In the genomic region with DNA sequence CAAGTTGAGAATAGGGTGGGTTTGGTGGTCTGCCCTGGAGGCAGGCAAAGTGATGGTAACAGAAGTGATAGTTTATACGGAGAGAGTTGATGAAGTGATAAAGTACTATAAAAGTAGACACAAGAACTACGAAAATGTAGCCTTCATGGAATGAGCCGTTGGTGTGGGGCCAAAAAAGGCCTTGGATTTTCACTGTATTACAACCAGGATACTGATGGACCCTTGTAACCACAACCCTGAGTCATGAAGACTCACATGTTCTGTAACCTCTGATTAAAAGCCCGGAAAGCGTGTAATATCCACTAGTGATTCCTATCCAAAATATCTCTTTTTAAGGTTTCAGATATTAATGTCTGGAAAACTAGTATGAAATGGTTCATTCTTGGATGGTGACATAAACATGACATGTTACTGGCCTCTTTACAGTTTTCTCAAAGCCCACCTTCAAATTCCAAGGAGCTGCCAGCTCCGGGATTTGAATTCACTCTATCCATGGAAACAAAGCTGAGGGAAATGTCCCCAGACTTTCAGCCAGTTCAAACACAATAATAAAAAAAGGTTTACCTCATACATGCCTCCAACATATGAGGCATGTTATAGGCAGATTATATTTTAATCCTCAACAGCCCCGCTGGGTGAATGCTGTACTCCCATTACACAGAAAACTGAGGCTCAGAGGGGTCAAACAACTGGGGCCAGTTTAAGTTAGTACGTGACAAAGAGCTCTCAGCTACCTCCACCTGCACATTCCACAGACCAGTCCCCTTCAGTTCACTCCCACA, we compare ENCODE assay signal across 9 cellular contexts. TPM values are rescaled to one million over a fixed set of nuclear protein-coding genes. Genes with fewer than 3 reads are reported as not detected.
A peak's percentile ranks its signal among the peaks of the same experiment; 100 is the strongest.
DNase-seq lines count a peak whose midpoint lies in the region; ATAC-seq, FAIRE-seq and TF ChIP-seq lines count a peak whose summit lies in the region.
"Had no signal": no experiment of that assay in that cellular context is flagged by ENCODE, and none has a peak within 500 bp of the region (broad histone marks: within the 10 kb centered on the region; RNA-seq: fewer than 3 reads in every experiment).

No MANE protein-coding gene starts in this region.

- TF ChIP-seq RAD21 in HepG2 (CRISPR knock-in tag; IDR thresholded peaks at IDR 0.05) = no peak

- no peak for TF ChIP-seq EP300 in HepG2 (IDR thresholded peaks at IDR 0.05; ENCODE audit: low read depth in 2 of 2, low read length in 2 of 2)
- TF ChIP-seq EP300 in HepG2 (CRISPR knock-in tag; IDR thresholded peaks at IDR 0.05; ENCODE audit: borderline replicate concordance) = no peak
- no peak for TF ChIP-seq EP300 in gastroesophageal sphincter (IDR thresholded peaks at IDR 0.05)

- no peak overlapping the region for H2AFZ ChIP-seq in HepG2 (ENCODE audit: low read length)

- TF ChIP-seq CTCF in HepG2 (CRISPR knock-in tag; IDR thresholded peaks at IDR 0.05) = no peak
- no peak for TF ChIP-seq CTCF in right lobe of liver (IDR thresholded peaks at IDR 0.05)
- TF ChIP-seq CTCF in gastroesophageal sphincter (IDR thresholded peaks at IDR 0.05) = no peak

- 95% methylated on average over 8 of the region's 8 CpGs for WGBS in HepG2 (ENCODE audit: low lambda C conversion rate)
- WGBS in right lobe of liver (ENCODE audit: insufficient coverage, low coverage, low lambda C conversion rate, missing lambda C conversion rate) = 88% methylated on average over 8 of the region's 8 CpGs
- WGBS in gastroesophageal sphincter (ENCODE audit: low coverage in 1 of 2), 2 donors = 54 to 59% methylated on average over 6 to 7 of the region's 8 CpGs

- H3K27me3 ChIP-seq in HepG2 (ENCODE audit: control insufficient read depth in 1 of 2, insufficient read depth in 2 of 2, low read length in 2 of 2) (peaks cover 2 to 6% of the 10 kb centered on the region in 2 experiments; a peak in 2 of 5 replicates), right lobe of liver (no peaks in the 10 kb centered on the region), gastroesophageal sphincter (no peaks in the 10 kb centered on the region)

- H3K4me3 ChIP-seq in HepG2 (replicated peaks in 1 of 3; ENCODE audit: insufficient read depth in 1 of 3, low read depth in 2 of 3, low read length in 3 of 3) = peak overlapping the region in 1 of 3 experiments; percentile 82; a peak in 1 of 6 replicates
- no peak overlapping the region for H3K4me3 ChIP-seq in right lobe of liver
- H3K4me3 ChIP-seq in gastroesophageal sphincter = no peak overlapping the region

- in situ Hi-C loops in HepG2 (cut with HindIII; ENCODE audit: extremely low pct_ligation_motif_present, low pct_unique_long_range_greater_than_20kb) = loop anchor here (10.0 kb wide), 1 partner anchor 117 kb away; no protein-coding TSS in a partner anchor

- H4K20me1 ChIP-seq in HepG2 (ENCODE audit: insufficient read depth, low read length) = no peaks in the 10 kb centered on the region

- BruUV-seq in HepG2 (replicated peaks; lab: Mats Ljungman, UMichigan) = no TSS peak

- 0 out of 2 replicates have a peak overlapping the region, but pooled peaks have one; percentile 68 for H3K9ac ChIP-seq in HepG2 (ENCODE audit: insufficient read depth, low read depth, low read length)

- peaks cover 82% of the 10 kb centered on the region for H3K4me1 ChIP-seq in HepG2 (ENCODE audit: insufficient read depth, low read length)
- peaks cover 0 to 27% (median 4%) of the 10 kb centered on the region in 4 donors for H3K4me1 ChIP-seq in right lobe of liver
- peaks cover 0 to 54% (median 34%) of the 10 kb centered on the region in 3 donors for H3K4me1 ChIP-seq in gastroesophageal sphincter

- H3K4me1 Mint-ChIP-seq in activated T-helper 1 cell treated with anti-CD3 and anti-CD28 coated beads, Interleukin-12 subunit alpha, Interleukin-12 subunit beta, Interleukin-2, Interleukin-4 antibody, amounts not matched to agents 30 ng/mL and 10 ng/mL and 1 ng/mL, durations not matched to agents 14 hours and 24 hours and 36 hours (ENCODE audit: low read depth) = peaks cover 31% of the 10 kb centered on the region

- H3K4me2 ChIP-seq in HepG2 (ENCODE audit: low read depth, low read length) = peak overlapping the region; percentile 95

- H3K9me3 ChIP-seq in HepG2 (ENCODE audit: low read length) (no peaks in the 10 kb centered on the region), right lobe of liver (no peaks in the 10 kb centered on the region), gastroesophageal sphincter (no peaks in the 10 kb centered on the region)

- DNase-seq in HepG2 (ENCODE audit: low spot score) (no peak), right lobe of liver (no peak), hypothalamus (lab: John Stamatoyannopoulos, UW) (no peak), NCI-H1105 (lab: John Stamatoyannopoulos, UW) (no peak)
- DNase-seq in activated T-helper 1 cell treated with anti-CD3 and anti-CD28 coated beads, Interleukin-12 subunit alpha, Interleukin-12 subunit beta, Interleukin-2, Interleukin-4 antibody, amounts not matched to agents 30 ng/mL and 10 ng/mL and 1 ng/mL, durations not matched to agents 14 hours and 24 hours and 36 hours (ENCODE audit: low spot score) = no peak
- no peak for DNase-seq in stimulated activated CD4-positive, alpha-beta T cell treated with anti-CD3 and anti-CD28 coated beads, Interleukin-2, amount 100 ng/mL, for 24 hours
- no peak for DNase-seq in stimulated activated CD4-positive, alpha-beta T cell treated with anti-CD3 and anti-CD28 coated beads, Interleukin-1b, Interleukin-23, amount 100 ng/mL, for 48 hours
- DNase-seq: NCI-H2171 treated with DMSO at 0.1 percent for 48 hours had no signal

- no peaks in the 10 kb centered on the region for H3K79me2 ChIP-seq in HepG2 (ENCODE audit: insufficient read depth, low read length)

- H3K36me3 ChIP-seq in HepG2 (replicated peaks in 1 of 2; ENCODE audit: control insufficient read depth in 1 of 2, insufficient read depth in 2 of 2, low read length in 2 of 2) = no peaks in the 10 kb centered on the region
- H3K36me3 ChIP-seq in right lobe of liver = no peaks in the 10 kb centered on the region
- H3K36me3 ChIP-seq in gastroesophageal sphincter = no peaks in the 10 kb centered on the region

- ATAC-seq in HepG2 (no peak), right lobe of liver (no peak), gastroesophageal sphincter (no peak)

- H3K27me3 Mint-ChIP-seq in activated T-helper 1 cell treated with anti-CD3 and anti-CD28 coated beads, Interleukin-12 subunit alpha, Interleukin-12 subunit beta, Interleukin-2, Interleukin-4 antibody, amounts not matched to agents 30 ng/mL and 10 ng/mL and 1 ng/mL, durations not matched to agents 14 hours and 24 hours and 36 hours (ENCODE audit: insufficient read depth) = peaks cover 12% of the 10 kb centered on the region

- CTCF ChIA-PET in HepG2 (lab: Yijun Ruan, JAX; ENCODE audit: low intra/inter-chr PET ratio, low total read pairs) = no interaction called here

- peak overlapping the region; percentile 53 for H3K27ac Mint-ChIP-seq in activated T-helper 1 cell treated with anti-CD3 and anti-CD28 coated beads, Interleukin-12 subunit alpha, Interleukin-12 subunit beta, Interleukin-2, Interleukin-4 antibody, amounts not matched to agents 30 ng/mL and 10 ng/mL and 1 ng/mL, durations not matched to agents 14 hours and 24 hours and 36 hours

- H3K36me3 Mint-ChIP-seq in activated T-helper 1 cell treated with anti-CD3 and anti-CD28 coated beads, Interleukin-12 subunit alpha, Interleukin-12 subunit beta, Interleukin-2, Interleukin-4 antibody, amounts not matched to agents 30 ng/mL and 10 ng/mL and 1 ng/mL, durations not matched to agents 14 hours and 24 hours and 36 hours (ENCODE audit: low read depth) = peaks cover 2% of the 10 kb centered on the region

- H3K4me3 Mint-ChIP-seq in activated T-helper 1 cell treated with anti-CD3 and anti-CD28 coated beads, Interleukin-12 subunit alpha, Interleukin-12 subunit beta, Interleukin-2, Interleukin-4 antibody, amounts not matched to agents 30 ng/mL and 10 ng/mL and 1 ng/mL, durations not matched to agents 14 hours and 24 hours and 36 hours = peak overlapping the region; percentile 61

- FAIRE-seq in HepG2 (lab: Jason Lieb, UNC) = no peak

- intact Hi-C loops in HepG2 (cut with micrococcal nuclease; ENCODE audit: unreplicated experiment) (loop anchor here (5.0 kb wide), 1 partner anchor 70 kb away; no protein-coding TSS in a partner anchor), right lobe of liver (cut with DNase I) (no loop called here)
- intact Hi-C loops in activated T-helper 1 cell treated with anti-CD3 and anti-CD28 coated beads, Interleukin-12 subunit alpha, Interleukin-12 subunit beta, Interleukin-2, Interleukin-4 antibody, amounts not matched to agents 30 ng/mL and 10 ng/mL and 1 ng/mL, durations not matched to agents 14 hours and 24 hours and 36 hours (cut with micrococcal nuclease) = loop anchor here (2.0 to 10.0 kb wide), 4 partner anchors 55 to 617 kb away; a partner anchor contains a TSS

- H3K27ac ChIP-seq in HepG2 (ENCODE audit: extremely low read length, insufficient read depth, low read length) (no peak overlapping the region), right lobe of liver (peak overlapping the region in 1 of 3 donors; percentile 73), gastroesophageal sphincter (peak overlapping the region in 3 of 4 donors; percentile 84 to 90 (median 88))

- no peak for TF ChIP-seq POLR2A in HepG2 (IDR thresholded peaks at IDR 0.05; ENCODE audit: insufficient read depth in 1 of 2, low read depth in 2 of 2, low read length in 2 of 2)
- TF ChIP-seq POLR2A in right lobe of liver (IDR thresholded peaks at IDR 0.05) = no peak
- no peak for TF ChIP-seq POLR2A in gastroesophageal sphincter (IDR thresholded peaks at IDR 0.05)

- POLR2A ChIA-PET in HepG2 (lab: Yijun Ruan, JAX) = interaction anchor here (3.3 kb wide), 1 partner anchor 301 kb away, joined by 15 read pairs; a partner anchor contains a TSS

- no peaks in the 10 kb centered on the region for H3K9me3 Mint-ChIP-seq in activated T-helper 1 cell treated with anti-CD3 and anti-CD28 coated beads, Interleukin-12 subunit alpha, Interleukin-12 subunit beta, Interleukin-2, Interleukin-4 antibody, amounts not matched to agents 30 ng/mL and 10 ng/mL and 1 ng/mL, durations not matched to agents 14 hours and 24 hours and 36 hours

RNA-seq across cellular contexts. Expression of a gene that starts 55.4 kb away (rescaled TPM):
- total RNA-seq in HepG2 (2016; rRNA removed; fragmentation: Illumina TruSeq; extraction: Trizol) (178 and 191 TPM in 2 replicates), right lobe of liver (10 to 100 TPM; 26.5 to 70.0 (median 35.4) TPM), gastroesophageal sphincter (10 to 100 TPM; 31.6 to 40.5 (median 35.8) TPM)
- total RNA-seq in HepG2 (2016; cell fraction: cytosol; rRNA removed; fragmentation: Illumina TruSeq; extraction: Trizol; ENCODE audit: low read depth) = 169 and 189 TPM in 2 replicates
- total RNA-seq in HepG2 (2016; cell fraction: insoluble cytoplasmic fraction; rRNA removed; fragmentation: Illumina TruSeq; extraction: Trizol) = 186 and 208 TPM in 2 replicates
- 148 and 200 TPM in 2 replicates for total RNA-seq in HepG2 (2016; cell fraction: membrane; rRNA removed; fragmentation: Illumina TruSeq; extraction: Trizol)
- total RNA-seq in HepG2 (2016; cell fraction: nucleus; rRNA removed; fragmentation: Illumina TruSeq; extraction: Trizol) = 65.1 and 65.8 TPM in 2 replicates
- polyA plus RNA-seq in HepG2 (2011; rRNA removed) = 157 and 166 TPM in 2 replicates
- 144 and 170 TPM in 2 replicates for polyA plus RNA-seq in HepG2 (2011; cell fraction: cytosol; rRNA removed)
- polyA plus RNA-seq in HepG2 (2011; cell fraction: nucleus; rRNA removed) = 42.8 and 46.0 TPM in 2 replicates
- polyA plus RNA-seq in HepG2 (2012) = 135 and 137 TPM in 2 replicates
- 114 and 150 TPM in 2 replicates for polyA plus RNA-seq in HepG2 (2016; cell fraction: cytosol; fragmentation: Illumina TruSeq; extraction: Trizol; ENCODE audit: low read depth)
- polyA plus RNA-seq in HepG2 (2016; cell fraction: insoluble cytoplasmic fraction; fragmentation: Illumina TruSeq; extraction: Trizol; ENCODE audit: low read depth) = 163 and 186 TPM in 2 replicates
- polyA plus RNA-seq in HepG2 (2016; cell fraction: membrane; fragmentation: Illumina TruSeq; extraction: Trizol; ENCODE audit: low read depth) = 111 and 143 TPM in 2 replicates
- 92.9 and 98.5 TPM in 2 replicates for polyA plus RNA-seq in HepG2 (2016; cell fraction: nucleus; fragmentation: Illumina TruSeq; extraction: Trizol; ENCODE audit: insufficient read depth, low read depth)
- polyA minus RNA-seq in HepG2 (2011; rRNA and poly(A)+ RNA removed; ENCODE audit: low replicate concordance) = 33.2 and 40.9 TPM in 2 replicates
- 22.7 and 28.4 TPM in 2 replicates for polyA minus RNA-seq in HepG2 (2011; cell fraction: cytosol; rRNA and poly(A)+ RNA removed)
- polyA minus RNA-seq in HepG2 (2011; cell fraction: nucleus; rRNA and poly(A)+ RNA removed) = 20.0 and 21.5 TPM in 2 replicates
- total RNA-seq in activated T-helper 1 cell treated with anti-CD3 and anti-CD28 coated beads, Interleukin-12 subunit alpha, Interleukin-12 subunit beta, Interleukin-2, Interleukin-4 antibody, amounts not matched to agents 30 ng/mL and 10 ng/mL and 1 ng/mL, durations not matched to agents 14 hours and 24 hours and 36 hours = 62.6 and 68.6 TPM in 2 replicates

RNA-seq across cellular contexts. Expression of a gene that starts 55.5 kb away (rescaled TPM):
- total RNA-seq in HepG2 (2016; rRNA removed; fragmentation: Illumina TruSeq; extraction: Trizol) (13.9 and 27.4 TPM in 2 replicates), right lobe of liver (10 to 100 TPM; 30.6 to 41.0 (median 36.8) TPM), gastroesophageal sphincter (10 to 100 TPM; 11.3 to 32.0 (median 23.9) TPM)
- 5.1 and 5.8 TPM in 2 replicates for total RNA-seq in HepG2 (2016; cell fraction: cytosol; rRNA removed; fragmentation: Illumina TruSeq; extraction: Trizol; ENCODE audit: low read depth)
- 11.4 and 28.3 TPM in 2 replicates for total RNA-seq in HepG2 (2016; cell fraction: insoluble cytoplasmic fraction; rRNA removed; fragmentation: Illumina TruSeq; extraction: Trizol)
- total RNA-seq in HepG2 (2016; cell fraction: membrane; rRNA removed; fragmentation: Illumina TruSeq; extraction: Trizol) = 14.9 and 15.8 TPM in 2 replicates
- total RNA-seq in HepG2 (2016; cell fraction: nucleus; rRNA removed; fragmentation: Illumina TruSeq; extraction: Trizol) = 28.7 and 33.8 TPM in 2 replicates
- 75.8 and 83.8 TPM in 2 replicates for polyA plus RNA-seq in HepG2 (2011; rRNA removed)
- polyA plus RNA-seq in HepG2 (2011; cell fraction: cytosol; rRNA removed) = 81.0 and 82.0 TPM in 2 replicates
- polyA plus RNA-seq in HepG2 (2011; cell fraction: nucleus; rRNA removed) = 185 and 224 TPM in 2 replicates
- 37.7 and 41.7 TPM in 2 replicates for polyA plus RNA-seq in HepG2 (2012)
- polyA plus RNA-seq in HepG2 (2016; cell fraction: cytosol; fragmentation: Illumina TruSeq; extraction: Trizol; ENCODE audit: low read depth) = 5.0 and 5.6 TPM in 2 replicates
- 13.6 and 16.8 TPM in 2 replicates for polyA plus RNA-seq in HepG2 (2016; cell fraction: insoluble cytoplasmic fraction; fragmentation: Illumina TruSeq; extraction: Trizol; ENCODE audit: low read depth)
- 10.0 and 10.2 TPM in 2 replicates for polyA plus RNA-seq in HepG2 (2016; cell fraction: membrane; fragmentation: Illumina TruSeq; extraction: Trizol; ENCODE audit: low read depth)
- polyA plus RNA-seq in HepG2 (2016; cell fraction: nucleus; fragmentation: Illumina TruSeq; extraction: Trizol; ENCODE audit: insufficient read depth, low read depth) = 69.5 and 76.1 TPM in 2 replicates
- 62.2 and 179 TPM in 2 replicates for polyA minus RNA-seq in HepG2 (2011; rRNA and poly(A)+ RNA removed; ENCODE audit: low replicate concordance)
- 36.8 and 42.0 TPM in 2 replicates for polyA minus RNA-seq in HepG2 (2011; cell fraction: cytosol; rRNA and poly(A)+ RNA removed)
- polyA minus RNA-seq in HepG2 (2011; cell fraction: nucleus; rRNA and poly(A)+ RNA removed) = 36.6 and 36.8 TPM in 2 replicates
- total RNA-seq in activated T-helper 1 cell treated with anti-CD3 and anti-CD28 coated beads, Interleukin-12 subunit alpha, Interleukin-12 subunit beta, Interleukin-2, Interleukin-4 antibody, amounts not matched to agents 30 ng/mL and 10 ng/mL and 1 ng/mL, durations not matched to agents 14 hours and 24 hours and 36 hours = 17.0 and 20.7 TPM in 2 replicates

Comparison
In these comparisons a context has a peak if more than half of its experiments do, and no peak if none do; other contexts are left out.
1. intact Hi-C loops: an anchor here in HepG2 (5.0 kb wide) and activated T-helper 1 cell treated with anti-CD3 and anti-CD28 coated beads, Interleukin-12 subunit alpha, Interleukin-12 subunit beta, Interleukin-2, Interleukin-4 antibody, amounts not matched to agents 30 ng/mL and 10 ng/mL and 1 ng/mL, durations not matched to agents 14 hours and 24 hours and 36 hours (2.0 to 10.0 kb wide); none called in right lobe of liver.